Comparison of ENCODE assay signal across 22 cellular contexts in the genomic region with DNA sequence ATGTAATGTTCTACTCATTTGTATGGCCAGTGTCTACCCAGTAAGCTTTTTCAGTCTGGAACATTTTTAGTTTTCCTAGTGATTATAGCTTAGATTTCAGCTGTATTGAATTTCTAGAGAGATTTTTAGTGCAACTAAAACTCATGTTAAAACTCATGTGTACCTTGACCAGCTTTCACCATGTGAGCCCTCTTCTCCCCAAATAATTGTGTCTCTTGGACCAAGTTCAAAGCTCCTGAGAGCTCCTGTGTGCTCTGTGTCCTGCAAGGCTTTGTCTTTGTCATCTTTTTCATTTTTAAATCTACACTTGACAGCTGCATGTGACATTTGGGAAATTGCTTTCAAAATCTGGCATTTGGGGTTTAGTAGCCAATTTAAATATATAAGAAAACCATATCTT.
"Had no signal": no experiment of that assay in that cellular context is flagged by ENCODE, and none has a peak within 500 bp of the region (broad histone marks: within the 10 kb centered on the region; RNA-seq: fewer than 3 reads in every experiment).

No MANE protein-coding gene starts in this region.

- H3K9me3 ChIP-seq: MG63, SJCRH30 had no signal

- H3K4me3 ChIP-seq: MG63, SJCRH30 had no signal

- H3K27ac ChIP-seq: HL-60, SJCRH30 had no signal

- ATAC-seq: Panc1, PC-3, Right ventricle myocardium inferior had no signal

- H3K36me3 ChIP-seq: MG63, SJCRH30 had no signal

- FAIRE-seq: HTR-8/SVneo had no signal

- DNase-seq: KBM-7; MG63; NCI-H1092; NCI-H1105 treated with DMSO at 0.1 percent for 48 hours; NCI-H1417 treated with DMSO at 0.1 percent for 48 hours; NCI-H146; NCI-H1694 treated with DMSO at 0.1 percent for 48 hours; NCI-H1930; NCI-H2081; NCI-H2107; NCI-H2227 treated with DMSO at 0.1 percent for 48 hours; NCI-H524; NCI-H526 treated with DMSO at 0.1 percent for 48 hours; NCI-H748 treated with DMSO at 0.1 percent for 48 hours; NK-92 treated with Interleukin-12 subunit alpha and Interleukin-12 subunit beta, amount 100 ng/mL, for 24 hours; PC-3; SHP77 treated with DMSO at 0.1 percent for 48 hours; SJCRH30 had no signal

- H3K27me3 ChIP-seq: MG63, SJCRH30 had no signal
